16 cellular contexts compared by ENCODE assay signal in the genomic region with DNA sequence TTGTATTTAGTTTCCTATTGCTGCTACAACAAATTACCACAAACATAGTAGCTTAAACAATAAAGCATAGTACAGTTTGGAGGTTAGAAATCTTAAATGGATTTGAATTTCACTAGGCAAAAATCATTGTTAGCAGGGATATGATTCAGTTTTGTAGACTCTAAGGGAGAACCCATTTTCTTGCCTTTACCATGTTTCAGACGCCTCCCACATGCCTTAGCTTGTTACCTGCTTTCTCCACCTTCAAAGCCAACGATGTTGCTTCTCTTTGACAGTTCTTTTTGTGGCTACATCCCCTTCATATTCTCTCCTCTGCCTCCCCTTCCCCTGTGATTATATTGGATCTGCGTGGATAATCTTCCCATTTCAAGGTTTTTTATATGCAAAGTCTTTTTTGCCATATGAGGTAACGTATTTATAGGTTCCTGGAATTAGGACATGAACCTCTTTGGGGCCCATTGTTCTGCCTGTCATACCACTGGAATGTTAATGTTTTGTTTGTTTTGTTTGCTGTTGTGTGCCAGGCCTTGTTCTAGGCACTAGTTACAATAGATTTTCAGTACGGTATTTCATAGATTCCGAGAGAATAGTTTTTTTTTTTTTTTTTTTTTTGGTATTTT. TPM values are rescaled to one million over a fixed set of nuclear protein-coding genes. Genes with fewer than 3 reads are reported as not detected.
DNase-seq lines count a peak whose midpoint lies in the region; ATAC-seq and TF ChIP-seq lines count a peak whose summit lies in the region.
"Had no signal": no experiment of that assay in that cellular context is flagged by ENCODE, and none has a peak within 500 bp of the region (broad histone marks: within the 10 kb centered on the region; RNA-seq: fewer than 3 reads in every experiment).

No MANE protein-coding gene starts in this region.

- H3K27me3 Mint-ChIP-seq in Caco-2 (ENCODE audit: insufficient read depth, unreplicated experiment) (no peaks in the 10 kb centered on the region), endothelial cell (ENCODE audit: unreplicated experiment) (no peaks in the 10 kb centered on the region)
- H3K27me3 Mint-ChIP-seq in naive thymus-derived CD4-positive, alpha-beta T cell: no peaks in the 10 kb centered on the region
- H3K27me3 Mint-ChIP-seq: T-cell had no signal

- no peak overlapping the region for H3K4me3 ChIP-seq in Caco-2 (ENCODE audit: low read depth, low read length)
- H3K4me3 ChIP-seq in naive thymus-derived CD4-positive, alpha-beta T cell (ENCODE audit: low read length): no peak overlapping the region
- H3K4me3 ChIP-seq: MG63, right lobe of liver had no signal

- peaks cover 6% of the 10 kb centered on the region; the same call in 1 of the 2 replicates for H3K4me1 ChIP-seq in Caco-2
- no peaks in the 10 kb centered on the region for H3K4me1 ChIP-seq in naive thymus-derived CD4-positive, alpha-beta T cell (ENCODE audit: control insufficient read depth in 2 of 2, insufficient read depth in 2 of 2, low read length in 2 of 2)
- H3K4me1 ChIP-seq: right lobe of liver had no signal

- BruUV-seq in Caco-2 (replicated peaks; lab: Mats Ljungman, UMichigan): no TSS peak

- H3K4me3 Mint-ChIP-seq in Caco-2 (ENCODE audit: unreplicated experiment): no peak overlapping the region
- no peak overlapping the region for H3K4me3 Mint-ChIP-seq in endothelial cell (ENCODE audit: unreplicated experiment)
- H3K4me3 Mint-ChIP-seq in naive thymus-derived CD4-positive, alpha-beta T cell: no peak overlapping the region
- H3K4me3 Mint-ChIP-seq: T-cell had no signal

- H3K36me3 Mint-ChIP-seq in Caco-2 (ENCODE audit: insufficient read depth, unreplicated experiment) (peaks cover 24% of the 10 kb centered on the region), endothelial cell (ENCODE audit: low read depth, unreplicated experiment) (no peaks in the 10 kb centered on the region)
- peaks cover 0 to 33% (median 14%) of the 10 kb centered on the region in 5 donors for H3K36me3 Mint-ChIP-seq in naive thymus-derived CD4-positive, alpha-beta T cell

- intact Hi-C loops in Caco-2 (cut with micrococcal nuclease; ENCODE audit: unreplicated experiment): no loop called here
- intact Hi-C loops in naive thymus-derived CD4-positive, alpha-beta T cell (cut with micrococcal nuclease): loop anchor here in 1 of 2 donors (5.0 kb wide), 1 partner anchor 55 kb away; the partner anchor contains the start of gene UHRF2

- in situ Hi-C loops in GM13977 (cut with MboI; ENCODE audit: low pct_unique_long_range_greater_than_20kb, low sequenced_read_pairs, unreplicated experiment): no loop called here

- H3K4me1 Mint-ChIP-seq in Caco-2 (ENCODE audit: low read depth, unreplicated experiment): peaks cover 16% of the 10 kb centered on the region
- H3K4me1 Mint-ChIP-seq in endothelial cell (ENCODE audit: unreplicated experiment): peaks cover 3% of the 10 kb centered on the region
- H3K4me1 Mint-ChIP-seq in naive thymus-derived CD4-positive, alpha-beta T cell: peaks cover 8 to 52% (median 35%) of the 10 kb centered on the region in 7 donors

- ATAC-seq in naive thymus-derived CD4-positive, alpha-beta T cell: no peak
- ATAC-seq: left colon, right lobe of liver, T-cell had no signal

- no peak overlapping the region for H3K27ac ChIP-seq in naive thymus-derived CD4-positive, alpha-beta T cell (ENCODE audit: low read depth, low read length)
- H3K27ac ChIP-seq: right lobe of liver had no signal

- H3K27me3 ChIP-seq in Caco-2 (replicated peaks; ENCODE audit: control insufficient read depth, insufficient read depth, low read length): no peaks in the 10 kb centered on the region
- H3K27me3 ChIP-seq in naive thymus-derived CD4-positive, alpha-beta T cell (ENCODE audit: control insufficient read depth in 2 of 2, insufficient read depth in 2 of 2, low read length in 2 of 2): no peaks in the 10 kb centered on the region
- H3K27me3 ChIP-seq: MG63, right lobe of liver had no signal

- POLR2A ChIA-PET in Caco-2 (lab: Charles Lee): no interaction called here
- POLR2A ChIA-PET in naive thymus-derived CD4-positive, alpha-beta T cell (lab: Charles Lee): interaction anchor here (0.6 kb wide), 1 partner anchor 529 kb away, joined by 3 read pairs; no protein-coding TSS in a partner anchor

- TF ChIP-seq CTCF in Caco-2 (IDR thresholded peaks at IDR 0.05; ENCODE audit: insufficient read depth in 1 of 2, low read depth in 1 of 2, low read length in 1 of 2, severe bottlenecking in 1 of 2, unreplicated experiment in 1 of 2) (no peak), endothelial cell (IDR thresholded peaks at IDR 0.05; ENCODE audit: unreplicated experiment) (no peak), GM13977 (IDR thresholded peaks at IDR 0.05; ENCODE audit: extremely low read depth, insufficient read depth, missing control alignments) (no peak)

- CTCF ChIA-PET in Caco-2 (lab: Charles Lee): interaction anchor here (0.6 kb wide), 1 partner anchor 518 kb away, joined by 3 read pairs; no protein-coding TSS in a partner anchor
- CTCF ChIA-PET in naive thymus-derived CD4-positive, alpha-beta T cell (lab: Charles Lee): no interaction called here

- H3K36me3 ChIP-seq in Caco-2 (ENCODE audit: control insufficient read depth, insufficient read depth, low read length): no peaks in the 10 kb centered on the region; the same call in 1 of the 2 replicates
- peaks cover 0 to 11% (median 6%) of the 10 kb centered on the region in 3 experiments for H3K36me3 ChIP-seq in naive thymus-derived CD4-positive, alpha-beta T cell (ENCODE audit: control insufficient read depth in 2 of 3, insufficient read depth in 3 of 3, low read length in 3 of 3)
- H3K36me3 ChIP-seq: right lobe of liver had no signal

- DNase-seq in Caco-2 (no peak), M059J (ENCODE audit: low read depth) (peak; percentile 13), endothelial cell (ENCODE audit: low spot score) (no peak), SHP77 treated with DMSO at 0.1 percent for 48 hours (lab: John Stamatoyannopoulos, UW) (no peak), epidermal melanocyte (ENCODE audit: insufficient read length, low spot score) (no peak), GM13977 (ENCODE audit: low spot score) (no peak), HPDE6-E6E7 (ENCODE audit: extremely low spot score) (no peak)
- no peak for DNase-seq in naive thymus-derived CD4-positive, alpha-beta T cell
- DNase-seq: activated effector memory CD4-positive, alpha-beta T cell treated with Interleukin-2 at 50 U/mL for 16 hours; COR-L47; left colon; MG63; NCI-H1694 treated with DMSO at 0.1 percent for 48 hours; NCI-H2227 treated with DMSO at 0.1 percent for 48 hours; right lobe of liver; T-cell had no signal

- H3K27ac Mint-ChIP-seq in Caco-2 (ENCODE audit: unreplicated experiment) (peak overlapping the region; percentile 64), endothelial cell (ENCODE audit: unreplicated experiment) (peak overlapping the region; percentile 45)
- peak overlapping the region in 6 of 9 donors; percentile 4 to 80 (median 38) for H3K27ac Mint-ChIP-seq in naive thymus-derived CD4-positive, alpha-beta T cell

- H3K9me3 Mint-ChIP-seq in Caco-2 (ENCODE audit: unreplicated experiment) (no peaks in the 10 kb centered on the region), endothelial cell (ENCODE audit: unreplicated experiment) (no peaks in the 10 kb centered on the region)
- H3K9me3 Mint-ChIP-seq in naive thymus-derived CD4-positive, alpha-beta T cell: no peaks in the 10 kb centered on the region
- H3K9me3 Mint-ChIP-seq: T-cell had no signal

- no peaks in the 10 kb centered on the region for H3K9me3 ChIP-seq in Caco-2
- no peaks in the 10 kb centered on the region for H3K9me3 ChIP-seq in naive thymus-derived CD4-positive, alpha-beta T cell (ENCODE audit: control insufficient read depth in 2 of 3, low read length in 3 of 3)
- H3K9me3 ChIP-seq: MG63, right lobe of liver had no signal

RNA-seq across cellular contexts. Expression of gene UHRF2, which starts 54.1 kb away (rescaled TPM):
- 38.1 and 46.5 TPM in 2 replicates for total RNA-seq in Caco-2 (2022)
- 27.6 and 37.8 TPM in 2 replicates for total RNA-seq in M059J (2014; rRNA removed; shearing (Covaris generic))
- 55.5 TPM for total RNA-seq in endothelial cell (ENCODE audit: unreplicated experiment)
- total RNA-seq in naive thymus-derived CD4-positive, alpha-beta T cell: 100 to 1,000 TPM in 3 of 5 experiments, 10 to 100 TPM in 2; 78.7 to 117 (median 111) TPM
- polyA plus RNA-seq in naive thymus-derived CD4-positive, alpha-beta T cell: 10 to 100 TPM; 11.4 to 12.8 TPM
